ENCODE assay signal across 9 cellular contexts in the genomic region with DNA sequence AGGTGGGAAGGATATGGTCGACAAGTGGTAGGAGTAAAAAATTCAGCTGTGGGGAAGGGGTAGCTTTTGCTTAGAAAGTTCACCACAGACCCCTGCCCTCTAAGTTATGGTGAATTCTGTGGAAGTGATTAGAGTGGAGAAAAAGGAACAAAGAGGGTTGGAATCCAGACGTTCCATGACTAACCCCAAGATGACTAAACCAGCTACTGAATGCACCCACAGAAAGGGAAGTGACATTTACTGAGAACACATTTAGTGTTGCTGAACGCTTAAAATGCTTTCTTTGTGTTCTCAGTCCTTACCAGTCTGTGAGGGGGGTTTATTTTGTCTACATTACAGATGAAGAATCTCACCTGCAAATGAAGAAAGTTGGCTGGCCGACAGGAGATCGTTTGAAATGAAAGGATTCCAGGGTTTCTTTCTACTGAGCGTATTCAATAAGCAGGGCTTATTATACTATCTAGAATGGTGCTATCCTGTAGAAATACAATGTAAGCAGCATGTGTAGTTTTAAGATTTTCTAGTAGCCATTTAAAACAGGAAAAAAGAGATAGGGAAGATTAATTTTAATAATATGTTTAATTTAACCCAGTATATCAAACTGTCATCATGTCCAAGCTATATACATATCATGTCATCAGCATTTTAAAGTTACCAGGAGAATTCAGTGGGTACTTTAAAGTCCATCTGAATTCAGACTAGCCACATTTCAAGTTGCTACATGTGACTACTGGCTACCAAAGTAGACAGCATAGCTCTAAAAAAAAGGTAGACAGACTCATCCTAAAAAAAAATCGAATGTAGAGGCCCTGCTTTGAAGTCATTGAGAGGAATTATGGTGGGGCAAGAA.
DNase-seq lines count a peak whose midpoint lies in the region; ATAC-seq and TF ChIP-seq lines count a peak whose summit lies in the region.
"Had no signal": no experiment of that assay in that cellular context is flagged by ENCODE, and none has a peak within 500 bp of the region (broad histone marks: within the 10 kb centered on the region; RNA-seq: fewer than 3 reads in every experiment).

No MANE protein-coding gene starts in this region.

- no peak for TF ChIP-seq POLR2A in stomach (IDR thresholded peaks at IDR 0.05)

- peaks cover 29 to 53% (median 46%) of the 10 kb centered on the region in 3 donors for H3K4me1 Mint-ChIP-seq in IgD-negative memory B cell
- peaks cover 36% of the 10 kb centered on the region for H3K4me1 Mint-ChIP-seq in activated naive CD8-positive, alpha-beta T cell treated with anti-CD3 and anti-CD28 coated beads, Interleukin-2, amount 10 ng/mL, durations not matched to agents 7 days and 5 days

- peak; percentile 87 for ATAC-seq in GM21717 (IDR thresholded peaks at IDR 0.05; ENCODE audit: unreplicated experiment)
- ATAC-seq in activated naive CD8-positive, alpha-beta T cell treated with anti-CD3 and anti-CD28 coated beads, Interleukin-2, amount 10 ng/mL, durations not matched to agents 7 days and 5 days (ENCODE audit: low read depth): peak; percentile 58

- H3K9me3 ChIP-seq in stomach: no peaks in the 10 kb centered on the region

- TF ChIP-seq CTCF in GM06990 (IDR thresholded peaks at IDR 0.05; ENCODE audit: insufficient read depth, low read length, poor library complexity, severe bottlenecking): no peak
- TF ChIP-seq CTCF in stomach (IDR thresholded peaks at IDR 0.05): no peak

- intact Hi-C loops in stomach (cut with DNase I; ENCODE audit: low total_unique reads): no loop called here

- peaks cover 0 to 3% (median 0%) of the 10 kb centered on the region in 3 donors for H3K9me3 Mint-ChIP-seq in IgD-negative memory B cell
- no peaks in the 10 kb centered on the region for H3K9me3 Mint-ChIP-seq in activated naive CD8-positive, alpha-beta T cell treated with anti-CD3 and anti-CD28 coated beads, Interleukin-2, amount 10 ng/mL, durations not matched to agents 7 days and 5 days

- H3K36me3 ChIP-seq in GM06990 (ENCODE audit: control insufficient read depth, insufficient read depth, low read length) (no peaks in the 10 kb centered on the region), stomach (no peaks in the 10 kb centered on the region)

- 37 to 56% (median 48%) methylated on average over 7 of the region's 7 CpGs for WGBS in stomach, 5 donors

- H3K36me3 Mint-ChIP-seq in IgD-negative memory B cell: no peaks in the 10 kb centered on the region
- H3K36me3 Mint-ChIP-seq in activated naive CD8-positive, alpha-beta T cell treated with anti-CD3 and anti-CD28 coated beads, Interleukin-2, amount 10 ng/mL, durations not matched to agents 7 days and 5 days: peaks cover 4% of the 10 kb centered on the region

- TF ChIP-seq EP300 in stomach (IDR thresholded peaks at IDR 0.05): no peak

- peak overlapping the region in 4 of 5 donors; percentile 44 to 80 (median 59) for H3K27ac ChIP-seq in stomach
- H3K27ac ChIP-seq: VCaP had no signal

- DNase-seq in GM06990 (ENCODE audit: extremely low read depth, insufficient read length): peak; percentile 66
- no peak for DNase-seq in activated naive CD8-positive, alpha-beta T cell treated with anti-CD3 and anti-CD28 coated beads, Interleukin-2, amount 10 ng/mL, durations not matched to agents 7 days and 5 days
- peak; percentile 94 for DNase-seq in iris pigment epithelial cell (ENCODE audit: low read depth)
- DNase-seq in stomach: no peak
- DNase-seq in ecto neural progenitor cell (ENCODE audit: low spot score): no peak
- DNase-seq in NCI-H187 (lab: John Stamatoyannopoulos, UW): no peak

- H3K4me3 ChIP-seq in GM06990 (replicated peaks; ENCODE audit: low read depth, low read length) (peak overlapping the region; percentile 29), stomach (no peak overlapping the region)

- POLR2A ChIA-PET in activated naive CD8-positive, alpha-beta T cell treated with anti-CD3 and anti-CD28 coated beads, Interleukin-2, amount 10 ng/mL, durations not matched to agents 7 days and 5 days (lab: Charles Lee): interaction anchor here (1.1 to 2.8 kb wide), 3 partner anchors 10 to 42 kb away, joined by 3 to 8 read pairs (median 3); no protein-coding TSS in a partner anchor

- peak overlapping the region in 1 of 4 donors; percentile 74 for H3K4me3 Mint-ChIP-seq in IgD-negative memory B cell
- peak overlapping the region; percentile 59 for H3K4me3 Mint-ChIP-seq in activated naive CD8-positive, alpha-beta T cell treated with anti-CD3 and anti-CD28 coated beads, Interleukin-2, amount 10 ng/mL, durations not matched to agents 7 days and 5 days

- H3K27me3 ChIP-seq in GM06990 (replicated peaks; ENCODE audit: control insufficient read depth, insufficient read depth, low read length) (no peaks in the 10 kb centered on the region), stomach (no peaks in the 10 kb centered on the region)

- no peaks in the 10 kb centered on the region for H3K27me3 Mint-ChIP-seq in IgD-negative memory B cell
- no peaks in the 10 kb centered on the region for H3K27me3 Mint-ChIP-seq in activated naive CD8-positive, alpha-beta T cell treated with anti-CD3 and anti-CD28 coated beads, Interleukin-2, amount 10 ng/mL, durations not matched to agents 7 days and 5 days

- peaks cover 18 to 73% (median 49%) of the 10 kb centered on the region in 4 donors for H3K4me1 ChIP-seq in stomach

- H3K27ac Mint-ChIP-seq in IgD-negative memory B cell: peak overlapping the region in 2 of 3 donors; percentile 6 to 21
- peak overlapping the region; percentile 38 for H3K27ac Mint-ChIP-seq in activated naive CD8-positive, alpha-beta T cell treated with anti-CD3 and anti-CD28 coated beads, Interleukin-2, amount 10 ng/mL, durations not matched to agents 7 days and 5 days

Comparison
In these comparisons a context has a peak if more than half of its experiments do, and no peak if none do; other contexts are left out.
1. DNase-seq: peak in GM06990 (single experiment) and iris pigment epithelial cell (single experiment); none in activated naive CD8-positive, alpha-beta T cell treated with anti-CD3 and anti-CD28 coated beads, Interleukin-2, amount 10 ng/mL, durations not matched to agents 7 days and 5 days (single experiment), stomach (single experiment), ecto neural progenitor cell (single experiment) and NCI-H187 (0 of 2).